ENCODE assay signal across 1 cellular context in genomic region chr16:11105038-11105903, GRCh38.
TF ChIP-seq lines count a peak whose summit lies in the region.

No MANE protein-coding gene starts in this region.

TF ChIP-seq in SK-N-SH, 30 proteins besides CTCF, POLR2A, EP300 and RAD21 (continued from another document):
- TF ChIP-seq TAF1 (IDR thresholded peaks at IDR 0.05; ENCODE audit: borderline replicate concordance, low read depth, low read length) (no peak), NRF1 (IDR thresholded peaks at IDR 0.05; ENCODE audit: low read depth, low read length) (no peak), RXRA (IDR thresholded peaks at IDR 0.05; ENCODE audit: borderline replicate concordance, low read depth) (no peak), SIN3A (IDR thresholded peaks at IDR 0.05; ENCODE audit: borderline replicate concordance, low read depth, low read length) (peak; percentile 30; the same call in 1 of the 2 replicates)
- TF ChIP-seq, protein P1, sequence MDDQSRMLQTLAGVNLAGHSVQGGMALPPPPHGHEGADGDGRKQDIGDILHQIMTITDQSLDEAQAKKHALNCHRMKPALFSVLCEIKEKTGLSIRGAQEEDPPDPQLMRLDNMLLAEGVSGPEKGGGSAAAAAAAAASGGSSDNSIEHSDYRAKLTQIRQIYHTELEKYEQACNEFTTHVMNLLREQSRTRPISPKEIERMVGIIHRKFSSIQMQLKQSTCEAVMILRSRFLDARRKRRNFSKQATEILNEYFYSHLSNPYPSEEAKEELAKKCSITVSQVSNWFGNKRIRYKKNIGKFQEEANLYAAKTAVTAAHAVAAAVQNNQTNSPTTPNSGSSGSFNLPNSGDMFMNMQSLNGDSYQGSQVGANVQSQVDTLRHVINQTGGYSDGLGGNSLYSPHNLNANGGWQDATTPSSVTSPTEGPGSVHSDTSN (IDR thresholded peaks at IDR 0.05) = peak; percentile 49; the same call in 1 of the 2 replicates
- TF ChIP-seq, protein P2, sequence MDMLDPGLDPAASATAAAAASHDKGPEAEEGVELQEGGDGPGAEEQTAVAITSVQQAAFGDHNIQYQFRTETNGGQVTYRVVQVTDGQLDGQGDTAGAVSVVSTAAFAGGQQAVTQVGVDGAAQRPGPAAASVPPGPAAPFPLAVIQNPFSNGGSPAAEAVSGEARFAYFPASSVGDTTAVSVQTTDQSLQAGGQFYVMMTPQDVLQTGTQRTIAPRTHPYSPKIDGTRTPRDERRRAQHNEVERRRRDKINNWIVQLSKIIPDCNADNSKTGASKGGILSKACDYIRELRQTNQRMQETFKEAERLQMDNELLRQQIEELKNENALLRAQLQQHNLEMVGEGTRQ (IDR thresholded peaks at IDR 0.05; ENCODE audit: borderline replicate concordance, low read depth, low read length) = no peak
TF ChIP-seq in SK-N-SH: peak in this region for 8.
